Comparison of ENCODE assay signal across 8 cellular contexts in genomic region chr12:6605425-6606330, GRCh38. TPM values are rescaled to one million over a fixed set of nuclear protein-coding genes. Genes with fewer than 3 reads are reported as not detected.
DNase-seq lines count a peak whose midpoint lies in the region; ATAC-seq and TF ChIP-seq lines count a peak whose summit lies in the region.

No MANE protein-coding gene starts in this region.

- DNase-seq in AG08395 (ENCODE audit: low spot score), result peak; percentile 25
- peak in 1 of 2 experiments; percentile 43 for DNase-seq in HL-60 (ENCODE audit: low read depth in 1 of 2, low spot score in 1 of 2)
- peak; percentile 48 for DNase-seq in activated CD4-positive, alpha-beta T cell treated with anti-CD3 and anti-CD28 coated beads, Interleukin-2, amount 50 U/mL, for 1 hour
- DNase-seq in epithelial cell of proximal tubule (ENCODE audit: low read depth), result no peak
- no peak for DNase-seq in naive B cell
- no peak for DNase-seq in NCI-H82 treated with DMSO at 0.1 percent for 48 hours (lab: John Stamatoyannopoulos, UW; ENCODE audit: unreplicated experiment)

- peaks cover 17 to 28% of the 10 kb centered on the region in 2 donors for H3K36me3 Mint-ChIP-seq in naive B cell

- TF ChIP-seq CTCF in HL-60 (IDR thresholded peaks at IDR 0.05; ENCODE audit: insufficient read depth, low read length), result no peak
- peak; percentile 12 for TF ChIP-seq CTCF in epithelial cell of proximal tubule (conservative IDR thresholded peaks at IDR 0.05; ENCODE audit: low read depth, low read length)

- H3K27ac Mint-ChIP-seq in naive B cell, result peak overlapping the region in 4 of 6 donors; percentile 91 to 98 (median 97)

- ATAC-seq in naive B cell (ENCODE audit: low read depth in 2 of 2) (peak; percentile 9 to 10), GM19351 (IDR thresholded peaks at IDR 0.05; ENCODE audit: unreplicated experiment) (no peak), GM21619 (IDR thresholded peaks at IDR 0.05; ENCODE audit: unreplicated experiment) (no peak)

- no peaks in the 10 kb centered on the region for H3K27me3 ChIP-seq in HL-60 (ENCODE audit: insufficient read depth, poor library complexity, severe bottlenecking)

- peak overlapping the region; percentile 88 for H3K27ac ChIP-seq in HL-60 (replicated peaks)

- peaks cover 43 to 61% (median 48%) of the 10 kb centered on the region in 3 donors for H3K4me1 Mint-ChIP-seq in naive B cell

- peak overlapping the region; percentile 71 for H3K4me3 ChIP-seq in HL-60 (replicated peaks; ENCODE audit: insufficient read depth, low read length)
- H3K4me3 ChIP-seq in epithelial cell of proximal tubule (ENCODE audit: low read depth, low read length), result peak overlapping the region; percentile 89

- no peaks in the 10 kb centered on the region for H3K9me3 Mint-ChIP-seq in naive B cell

- peak overlapping the region in 4 of 8 donors; percentile 89 to 96 (median 92) for H3K4me3 Mint-ChIP-seq in naive B cell

- H3K27me3 Mint-ChIP-seq in naive B cell, result no peaks in the 10 kb centered on the region

RNA-seq across cellular contexts. Expression of gene CHD4, which starts 1.5 kb away (rescaled TPM):
- total RNA-seq in epithelial cell of proximal tubule, result 242 and 346 TPM in 2 replicates
- 10 to 100 TPM; 26.6 to 67.1 (median 44.5) TPM for polyA plus RNA-seq in naive B cell (ENCODE audit: low read depth in 6 of 6)

RNA-seq across cellular contexts. Expression of gene LPAR5, which starts 30.1 kb away (rescaled TPM):
- total RNA-seq in epithelial cell of proximal tubule, result 0.81 and 0.94 TPM in 2 replicates
- polyA plus RNA-seq in naive B cell (ENCODE audit: low read depth in 6 of 6), result 10 to 100 TPM; 25.2 to 69.9 (median 40.1) TPM

RNA-seq across cellular contexts. Expression of gene NOP2, which starts 37.6 kb away (rescaled TPM):
- 43.2 and 66.0 TPM in 2 replicates for total RNA-seq in epithelial cell of proximal tubule
- polyA plus RNA-seq in naive B cell (ENCODE audit: low read depth in 6 of 6), result 10 to 100 TPM; 11.7 to 27.6 (median 17.5) TPM

RNA-seq across cellular contexts. Expression of gene ACRBP, which starts 41.6 kb away (rescaled TPM):
- 0.58 TPM in 1 of 2 replicates, not detected in the other for total RNA-seq in epithelial cell of proximal tubule
- 10 to 100 TPM in 1 of 6 donors, 1 to 10 TPM in 5; 3.8 to 11.0 (median 8.9) TPM for polyA plus RNA-seq in naive B cell (ENCODE audit: low read depth in 6 of 6)

RNA-seq across cellular contexts. Expression of gene IFFO1, which starts 49.8 kb away (rescaled TPM):
- 7.5 and 11.3 TPM in 2 replicates for total RNA-seq in epithelial cell of proximal tubule
- polyA plus RNA-seq in naive B cell (ENCODE audit: low read depth in 6 of 6), result 10 to 100 TPM in 1 of 6 donors, 1 to 10 TPM in 5; 4.6 to 15.3 (median 6.3) TPM

Comparison
In these comparisons a context has a peak if more than half of its experiments do, and no peak if none do; other contexts are left out.
1. DNase-seq: peak in AG08395 (single experiment) and activated CD4-positive, alpha-beta T cell treated with anti-CD3 and anti-CD28 coated beads, Interleukin-2, amount 50 U/mL, for 1 hour (single experiment); none in epithelial cell of proximal tubule (single experiment), naive B cell (single experiment) and NCI-H82 treated with DMSO at 0.1 percent for 48 hours (single experiment).
2. ATAC-seq: peak in naive B cell (2 of 2); none in GM19351 (single experiment) and GM21619 (single experiment).